20 cellular contexts compared by ENCODE assay signal in the genomic region with DNA sequence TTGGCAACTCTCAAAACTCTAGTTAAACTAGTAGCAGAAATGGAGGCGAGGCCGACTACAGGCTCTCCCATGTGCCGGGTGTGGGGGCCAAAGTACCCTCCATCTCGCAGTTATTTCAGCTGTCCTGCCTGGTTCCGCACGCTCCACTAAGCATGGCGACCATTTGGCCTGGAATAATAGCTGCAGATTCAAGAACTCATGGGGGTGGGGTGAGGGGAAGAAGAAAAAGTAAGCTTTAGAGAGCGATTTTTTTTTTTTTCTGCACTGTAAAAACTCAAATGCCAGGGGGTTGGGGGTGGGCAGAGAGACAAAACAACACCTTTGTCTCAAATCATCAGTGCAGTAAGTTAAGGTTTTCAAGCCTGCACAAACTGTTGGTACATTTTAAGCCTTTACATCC.
"Had no signal": no experiment of that assay in that cellular context is flagged by ENCODE, and none has a peak within 500 bp of the region (broad histone marks: within the 10 kb centered on the region; RNA-seq: fewer than 3 reads in every experiment).

No MANE protein-coding gene starts in this region.

- H3K4me3 Mint-ChIP-seq: activated CD4-positive, alpha-beta T cell treated with anti-CD3 and anti-CD28 coated beads for 36 hours; activated naive CD8-positive, alpha-beta T cell treated with anti-CD3 and anti-CD28 coated beads for 36 hours; activated T-helper 1 cell treated with anti-CD3 and anti-CD28 coated beads, Interleukin-12 subunit alpha, Interleukin-12 subunit beta, Interleukin-2, Interleukin-4 antibody, amounts not matched to agents 30 ng/mL and 10 ng/mL and 1 ng/mL, durations not matched to agents 14 hours and 24 hours and 36 hours; WTC11 had no signal

- ATAC-seq: activated CD4-positive, alpha-beta T cell treated with anti-CD3 and anti-CD28 coated beads for 36 hours; left lung; pancreas; WTC11 had no signal

- H3K36me3 Mint-ChIP-seq: activated naive CD8-positive, alpha-beta T cell treated with anti-CD3 and anti-CD28 coated beads for 36 hours; WTC11 had no signal

- H3K27ac Mint-ChIP-seq: activated CD4-positive, alpha-beta T cell treated with anti-CD3 and anti-CD28 coated beads for 36 hours; activated naive CD8-positive, alpha-beta T cell treated with anti-CD3 and anti-CD28 coated beads for 36 hours; activated T-helper 1 cell treated with anti-CD3 and anti-CD28 coated beads, Interleukin-12 subunit alpha, Interleukin-12 subunit beta, Interleukin-2, Interleukin-4 antibody, amounts not matched to agents 30 ng/mL and 10 ng/mL and 1 ng/mL, durations not matched to agents 14 hours and 24 hours and 36 hours; WTC11 had no signal

- DNase-seq: activated CD4-positive, alpha-beta T cell treated with anti-CD3 and anti-CD28 coated beads for 36 hours; activated CD4-positive, alpha-beta T cell treated with anti-CD3 and anti-CD28 coated beads, Interleukin-2, amount 50 U/mL, for 48 hours; activated gamma-delta T cell treated with Interleukin-2 at 50 U/mL for 16 hours; activated naive CD8-positive, alpha-beta T cell treated with anti-CD3 and anti-CD28 coated beads for 36 hours; activated T-cell treated with anti-CD3 and anti-CD28 coated beads for 4 hours; amniotic stem cell; foreskin melanocyte; glutamatergic neuron; hippocampal formation; left lung; midbrain; pancreas; stimulated activated CD4-positive, alpha-beta T cell treated with anti-CD3 and anti-CD28 coated beads, Interleukin-12 subunit alpha, Interleukin-12 subunit beta, amount 100 ng/mL, for 4 hours; stimulated activated CD4-positive, alpha-beta T cell treated with anti-CD3 and anti-CD28 coated beads, Interleukin-1b, Interleukin-23, amount 100 ng/mL, for 48 hours; stimulated activated CD8-positive, alpha-beta memory T cell treated with anti-CD3 and anti-CD28 coated beads, Interleukin-4, amount 100 ng/mL, for 48 hours; stimulated activated naive CD4-positive, alpha-beta T cell; SW 1271 had no signal

- H3K27me3 Mint-ChIP-seq: activated naive CD8-positive, alpha-beta T cell treated with anti-CD3 and anti-CD28 coated beads for 36 hours had no signal

- H3K9me3 Mint-ChIP-seq: activated naive CD8-positive, alpha-beta T cell treated with anti-CD3 and anti-CD28 coated beads for 36 hours; activated T-helper 1 cell treated with anti-CD3 and anti-CD28 coated beads, Interleukin-12 subunit alpha, Interleukin-12 subunit beta, Interleukin-2, Interleukin-4 antibody, amounts not matched to agents 30 ng/mL and 10 ng/mL and 1 ng/mL, durations not matched to agents 14 hours and 24 hours and 36 hours; WTC11 had no signal

- H3K4me1 Mint-ChIP-seq: activated CD4-positive, alpha-beta T cell treated with anti-CD3 and anti-CD28 coated beads for 36 hours; activated naive CD8-positive, alpha-beta T cell treated with anti-CD3 and anti-CD28 coated beads for 36 hours had no signal

- H3K4me3 ChIP-seq: cardiac muscle cell, left lung, pancreas had no signal
